Comparison of ENCODE assay signal across 8 cellular contexts in the genomic region with DNA sequence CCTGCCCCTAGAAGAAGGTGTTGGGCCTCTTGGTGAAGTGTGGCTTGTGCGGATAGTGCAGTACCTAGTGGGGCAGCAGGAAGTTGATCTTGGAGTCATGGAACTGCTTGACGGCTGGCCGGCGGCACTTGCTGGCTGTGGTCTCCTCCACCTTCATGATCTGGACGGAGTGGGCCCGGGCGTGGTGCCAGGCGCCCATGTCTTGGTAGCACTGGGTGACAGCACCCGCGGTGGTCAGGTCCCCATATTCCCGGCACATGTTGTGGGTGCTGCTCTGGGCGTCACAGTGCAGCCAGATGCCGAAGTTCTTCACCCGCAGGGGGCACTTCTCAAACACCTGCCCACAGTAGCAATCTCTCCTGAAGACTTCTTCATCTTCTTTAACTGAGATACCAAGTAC.
"Had no signal": no experiment of that assay in that cellular context is flagged by ENCODE, and none has a peak within 500 bp of the region (broad histone marks: within the 10 kb centered on the region; RNA-seq: fewer than 3 reads in every experiment).

No MANE protein-coding gene starts in this region.

- H3K4me3 Mint-ChIP-seq: GM23338, H9, IgD-negative memory B cell had no signal

- FAIRE-seq: H1, H54, HepG2 had no signal

- H3K9me3 Mint-ChIP-seq: GM23338, H9, IgD-negative memory B cell had no signal

- ATAC-seq: GM23338 had no signal

- DNase-seq: H9, HCEC 1CT, KBM-7 had no signal

- H3K27me3 Mint-ChIP-seq: IgD-negative memory B cell had no signal

- H3K27ac Mint-ChIP-seq: GM23338, H9, IgD-negative memory B cell had no signal

- H3K4me1 Mint-ChIP-seq: IgD-negative memory B cell had no signal
